14 cellular contexts compared by ENCODE assay signal in the genomic region with DNA sequence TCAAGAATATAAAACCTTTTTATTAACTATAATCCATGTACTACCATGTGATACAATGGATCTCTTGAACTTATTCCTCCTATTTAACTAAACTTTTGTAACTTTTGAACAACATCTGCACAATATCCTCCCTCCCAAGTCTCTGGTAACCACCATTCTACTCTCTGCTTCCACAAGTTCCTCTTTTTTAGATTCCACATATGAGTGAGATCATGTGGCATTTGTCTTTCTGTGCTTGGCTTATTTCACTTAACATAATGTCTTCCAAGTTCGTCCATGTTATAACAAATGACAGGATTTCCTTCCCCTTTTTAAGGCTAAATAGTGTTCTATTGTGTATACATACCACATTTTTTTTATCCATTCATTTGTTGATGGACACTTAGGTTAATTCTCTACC.
DNase-seq lines count a peak whose midpoint lies in the region; FAIRE-seq lines count a peak whose summit lies in the region.
"Had no signal": no experiment of that assay in that cellular context is flagged by ENCODE, and none has a peak within 500 bp of the region (broad histone marks: within the 10 kb centered on the region; RNA-seq: fewer than 3 reads in every experiment).

No MANE protein-coding gene starts in this region.

- FAIRE-seq in islet of Langerhans (lab: Jason Lieb, UNC): peak; percentile 56
- FAIRE-seq: A549, GM18507 had no signal

- DNase-seq in KBM-7: peak; percentile 91
- DNase-seq in MV-4-11 (lab: John Stamatoyannopoulos, UW): peak; percentile 93
- DNase-seq in SKM-1 (lab: John Stamatoyannopoulos, UW; ENCODE audit: unreplicated experiment): peak; percentile 5
- DNase-seq in NCI-H524 (lab: John Stamatoyannopoulos, UW): no peak
- DNase-seq in NCI-H524 treated with DMSO at 0.1 percent for 48 hours (lab: John Stamatoyannopoulos, UW): no peak
- DNase-seq in HuH-7 (ENCODE audit: low spot score): no peak
- DNase-seq: Caco-2; CD8-positive, alpha-beta T cell; DND-41; GM23248; H7 had no signal

- in situ Hi-C loops in KBM-7 (cut with MboI; ENCODE audit: low pct_unique_long_range_greater_than_20kb, low sequenced_read_pairs): no loop called here

Comparison
In these comparisons a context has a peak if more than half of its experiments do, and no peak if none do; other contexts are left out.
1. DNase-seq: peak in KBM-7 (single experiment), MV-4-11 (single experiment) and SKM-1 (single experiment); none in NCI-H524 (0 of 2), NCI-H524 treated with DMSO at 0.1 percent for 48 hours (single experiment) and HuH-7 (single experiment).